In genomic region chr2:119922699-119923098, GRCh38 we compare ENCODE assay signal across 17 cellular contexts.
"Had no signal": no experiment of that assay in that cellular context is flagged by ENCODE, and none has a peak within 500 bp of the region (broad histone marks: within the 10 kb centered on the region; RNA-seq: fewer than 3 reads in every experiment).

No MANE protein-coding gene starts in this region.

- ATAC-seq: heart left ventricle; stimulated activated naive B cell treated with anti-CD40 and anti-IgM and Interleukin-4, amounts not matched to agents 10 μg/mL and 1 μg/mL and 100 μg/mL, for 72 hours; stimulated activated naive CD8-positive, alpha-beta T cell treated with anti-CD3 and anti-CD28 coated beads, Interleukin-15, amount 100 ng/mL, for 72 hours had no signal

- H3K9me3 ChIP-seq: heart left ventricle, neutrophil, sigmoid colon, thoracic aorta had no signal

- H3K27me3 Mint-ChIP-seq: naive B cell; stimulated activated naive B cell treated with anti-CD40 and anti-IgM and Interleukin-4, amounts not matched to agents 10 μg/mL and 1 μg/mL and 100 μg/mL, for 72 hours; stimulated activated naive CD8-positive, alpha-beta T cell treated with anti-CD3 and anti-CD28 coated beads, Interleukin-15, amount 100 ng/mL, for 72 hours had no signal

- H3K4me3 Mint-ChIP-seq: naive B cell; stimulated activated naive B cell treated with anti-CD40 and anti-IgM and Interleukin-4, amounts not matched to agents 10 μg/mL and 1 μg/mL and 100 μg/mL, for 72 hours; stimulated activated naive CD8-positive, alpha-beta T cell treated with anti-CD3 and anti-CD28 coated beads, Interleukin-15, amount 100 ng/mL, for 72 hours had no signal

- H3K27me3 ChIP-seq: heart left ventricle, neutrophil, sigmoid colon had no signal

- H3K36me3 ChIP-seq: neutrophil, sigmoid colon, thoracic aorta had no signal

- H3K27ac ChIP-seq: coronary artery, heart left ventricle, neutrophil, sigmoid colon, skin epidermis, thoracic aorta had no signal

- FAIRE-seq: frontal cortex had no signal

- H3K4me3 ChIP-seq: coronary artery, heart left ventricle, sigmoid colon, skin epidermis, thoracic aorta had no signal

- H3K9me3 Mint-ChIP-seq: naive B cell; stimulated activated naive B cell treated with anti-CD40 and anti-IgM and Interleukin-4, amounts not matched to agents 10 μg/mL and 1 μg/mL and 100 μg/mL, for 72 hours; stimulated activated naive CD8-positive, alpha-beta T cell treated with anti-CD3 and anti-CD28 coated beads, Interleukin-15, amount 100 ng/mL, for 72 hours had no signal

- H3K4me1 ChIP-seq: heart left ventricle, sigmoid colon had no signal

- DNase-seq: effector CD4-positive, alpha-beta T cell; heart left ventricle; hippocampal formation; mesendoderm; naive B cell; posterior cingulate gyrus; sigmoid colon; stimulated activated CD4-positive, alpha-beta T cell treated with anti-CD3 and anti-CD28 coated beads, Interleukin-2, amount 100 ng/mL, for 24 hours; stimulated activated CD4-positive, alpha-beta T cell treated with anti-CD3 and anti-CD28 coated beads, Interleukin-4, amount 100 ng/mL, for 4 hours; stimulated activated naive B cell treated with anti-CD40 and anti-IgM and Interleukin-4, amounts not matched to agents 10 μg/mL and 1 μg/mL and 100 μg/mL, for 72 hours; stimulated activated naive CD8-positive, alpha-beta T cell treated with anti-CD3 and anti-CD28 coated beads, Interleukin-15, amount 100 ng/mL, for 72 hours; trophoblast cell had no signal

- H3K36me3 Mint-ChIP-seq: naive B cell had no signal

- H3K27ac Mint-ChIP-seq: stimulated activated naive B cell treated with anti-CD40 and anti-IgM and Interleukin-4, amounts not matched to agents 10 μg/mL and 1 μg/mL and 100 μg/mL, for 72 hours had no signal

- H3K4me1 Mint-ChIP-seq: naive B cell; stimulated activated naive B cell treated with anti-CD40 and anti-IgM and Interleukin-4, amounts not matched to agents 10 μg/mL and 1 μg/mL and 100 μg/mL, for 72 hours had no signal
